1 cellular context compared by ENCODE assay signal in the genomic region with DNA sequence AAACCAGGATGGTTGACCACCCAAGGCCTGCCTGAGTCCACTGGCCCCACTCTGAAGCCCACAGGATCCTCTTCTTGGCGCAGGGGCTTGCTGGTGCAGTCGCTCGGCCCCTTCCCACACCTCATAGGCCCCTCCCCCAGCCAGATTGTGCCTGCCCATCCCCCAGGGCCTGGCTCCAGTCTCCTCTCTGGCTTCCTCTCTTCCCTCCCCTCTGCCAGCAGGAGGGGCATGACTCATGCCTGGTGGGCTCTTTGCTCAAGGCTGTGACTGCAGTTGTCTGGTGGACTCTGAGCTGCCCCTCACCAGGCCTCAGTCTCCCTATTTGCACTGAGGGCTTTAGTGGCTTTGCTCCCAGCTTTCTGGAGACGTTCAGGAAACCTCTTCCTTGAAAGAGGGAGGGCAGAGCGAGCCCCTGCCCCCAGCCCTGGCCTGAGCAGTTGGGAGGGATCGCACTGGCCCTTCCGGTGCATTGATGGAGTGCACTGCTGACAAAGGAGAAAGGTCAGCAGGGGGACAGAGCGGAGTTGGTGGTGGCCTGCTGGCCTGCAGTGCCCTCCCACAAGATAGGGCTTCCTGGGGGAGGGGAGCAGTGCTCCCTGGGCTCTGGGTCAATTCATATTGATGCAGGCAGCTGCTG.
A peak's percentile ranks its signal among the peaks of the same experiment; 100 is the strongest.
TF ChIP-seq lines count a peak whose summit lies in the region.

No MANE protein-coding gene starts in this region.

TF ChIP-seq in HepG2, 621 proteins besides CTCF, POLR2A, EP300 and RAD21 (continued from another document and continues in another):
- TF ChIP-seq, protein P1, sequence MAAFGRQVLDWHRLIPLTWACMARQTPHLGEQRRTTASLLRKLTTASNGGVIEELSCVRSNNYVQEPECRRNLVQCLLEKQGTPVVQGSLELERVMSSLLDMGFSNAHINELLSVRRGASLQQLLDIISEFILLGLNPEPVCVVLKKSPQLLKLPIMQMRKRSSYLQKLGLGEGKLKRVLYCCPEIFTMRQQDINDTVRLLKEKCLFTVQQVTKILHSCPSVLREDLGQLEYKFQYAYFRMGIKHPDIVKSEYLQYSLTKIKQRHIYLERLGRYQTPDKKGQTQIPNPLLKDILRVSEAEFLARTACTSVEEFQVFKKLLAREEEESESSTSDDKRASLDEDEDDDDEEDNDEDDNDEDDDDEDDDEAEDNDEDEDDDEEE (CRISPR knock-in tag; IDR thresholded peaks at IDR 0.05), result no peak
- no peak for TF ChIP-seq DPF2 (CRISPR knock-in tag; IDR thresholded peaks at IDR 0.05; ENCODE audit: borderline replicate concordance, low read depth)
- no peak for TF ChIP-seq HOXA9 (CRISPR knock-in tag; IDR thresholded peaks at IDR 0.05; ENCODE audit: borderline replicate concordance)
- no peak; the same call in 1 of the 2 replicates for TF ChIP-seq TRIM24 (CRISPR knock-in tag; IDR thresholded peaks at IDR 0.05)
- TF ChIP-seq, protein P2, sequence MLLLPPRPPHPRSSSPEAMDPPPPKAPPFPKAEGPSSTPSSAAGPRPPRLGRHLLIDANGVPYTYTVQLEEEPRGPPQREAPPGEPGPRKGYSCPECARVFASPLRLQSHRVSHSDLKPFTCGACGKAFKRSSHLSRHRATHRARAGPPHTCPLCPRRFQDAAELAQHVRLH (CRISPR knock-in tag; IDR thresholded peaks at IDR 0.05; ENCODE audit: borderline replicate concordance, low read depth), result no peak; the same call in 1 of the 2 replicates
- TF ChIP-seq, protein P3, sequence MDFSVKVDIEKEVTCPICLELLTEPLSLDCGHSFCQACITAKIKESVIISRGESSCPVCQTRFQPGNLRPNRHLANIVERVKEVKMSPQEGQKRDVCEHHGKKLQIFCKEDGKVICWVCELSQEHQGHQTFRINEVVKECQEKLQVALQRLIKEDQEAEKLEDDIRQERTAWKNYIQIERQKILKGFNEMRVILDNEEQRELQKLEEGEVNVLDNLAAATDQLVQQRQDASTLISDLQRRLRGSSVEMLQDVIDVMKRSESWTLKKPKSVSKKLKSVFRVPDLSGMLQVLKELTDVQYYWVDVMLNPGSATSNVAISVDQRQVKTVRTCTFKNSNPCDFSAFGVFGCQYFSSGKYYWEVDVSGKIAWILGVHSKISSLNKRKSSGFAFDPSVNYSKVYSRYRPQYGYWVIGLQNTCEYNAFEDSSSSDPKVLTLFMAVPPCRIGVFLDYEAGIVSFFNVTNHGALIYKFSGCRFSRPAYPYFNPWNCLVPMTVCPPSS (IDR thresholded peaks at IDR 0.05), result no peak
- TF ChIP-seq XRCC5 (optimal IDR thresholded peaks at IDR 0.05; ENCODE audit: low read length), result peak; percentile 45
- no peak for TF ChIP-seq SATB2 (CRISPR knock-in tag; IDR thresholded peaks at IDR 0.05)
- no peak for TF ChIP-seq PAF1 (CRISPR knock-in tag; IDR thresholded peaks at IDR 0.05)
- 0 out of 2 replicates have a peak, but pooled peaks have one; percentile 30 for TF ChIP-seq ZNF776 (CRISPR knock-in tag; IDR thresholded peaks at IDR 0.05)
- TF ChIP-seq, protein P4, sequence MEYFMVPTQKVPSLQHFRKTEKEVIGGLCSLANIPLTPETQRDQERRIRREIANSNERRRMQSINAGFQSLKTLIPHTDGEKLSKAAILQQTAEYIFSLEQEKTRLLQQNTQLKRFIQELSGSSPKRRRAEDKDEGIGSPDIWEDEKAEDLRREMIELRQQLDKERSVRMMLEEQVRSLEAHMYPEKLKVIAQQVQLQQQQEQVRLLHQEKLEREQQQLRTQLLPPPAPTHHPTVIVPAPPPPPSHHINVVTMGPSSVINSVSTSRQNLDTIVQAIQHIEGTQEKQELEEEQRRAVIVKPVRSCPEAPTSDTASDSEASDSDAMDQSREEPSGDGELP (IDR thresholded peaks at IDR 0.05; ENCODE audit: borderline replicate concordance, low read depth), result 0 out of 2 replicates have a peak, but pooled peaks have one; percentile 18
- TF ChIP-seq ZKSCAN5 (CRISPR knock-in tag; IDR thresholded peaks at IDR 0.05), result no peak
- TF ChIP-seq SRSF4 (IDR thresholded peaks at IDR 0.05; ENCODE audit: low read depth, low read length, poor library complexity, severe bottlenecking), result no peak
- TF ChIP-seq ZNF547 (CRISPR knock-in tag; IDR thresholded peaks at IDR 0.05), result no peak
- TF ChIP-seq, protein P5, sequence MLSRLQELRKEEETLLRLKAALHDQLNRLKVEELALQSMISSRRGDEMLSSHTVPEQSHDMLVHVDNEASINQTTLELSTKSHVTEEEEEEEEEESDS (CRISPR knock-in tag; IDR thresholded peaks at IDR 0.05; ENCODE audit: borderline replicate concordance), result no peak
- TF ChIP-seq ZNF468 (CRISPR knock-in tag; IDR thresholded peaks at IDR 0.05), result no peak
- no peak for TF ChIP-seq TSC22D2 (CRISPR knock-in tag; IDR thresholded peaks at IDR 0.05; ENCODE audit: borderline replicate concordance)
- TF ChIP-seq, protein P6, sequence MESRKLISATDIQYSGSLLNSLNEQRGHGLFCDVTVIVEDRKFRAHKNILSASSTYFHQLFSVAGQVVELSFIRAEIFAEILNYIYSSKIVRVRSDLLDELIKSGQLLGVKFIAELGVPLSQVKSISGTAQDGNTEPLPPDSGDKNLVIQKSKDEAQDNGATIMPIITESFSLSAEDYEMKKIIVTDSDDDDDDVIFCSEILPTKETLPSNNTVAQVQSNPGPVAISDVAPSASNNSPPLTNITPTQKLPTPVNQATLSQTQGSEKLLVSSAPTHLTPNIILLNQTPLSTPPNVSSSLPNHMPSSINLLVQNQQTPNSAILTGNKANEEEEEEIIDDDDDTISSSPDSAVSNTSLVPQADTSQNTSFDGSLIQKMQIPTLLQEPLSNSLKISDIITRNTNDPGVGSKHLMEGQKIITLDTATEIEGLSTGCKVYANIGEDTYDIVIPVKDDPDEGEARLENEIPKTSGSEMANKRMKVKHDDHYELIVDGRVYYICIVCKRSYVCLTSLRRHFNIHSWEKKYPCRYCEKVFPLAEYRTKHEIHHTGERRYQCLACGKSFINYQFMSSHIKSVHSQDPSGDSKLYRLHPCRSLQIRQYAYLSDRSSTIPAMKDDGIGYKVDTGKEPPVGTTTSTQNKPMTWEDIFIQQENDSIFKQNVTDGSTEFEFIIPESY (CRISPR knock-in tag; IDR thresholded peaks at IDR 0.05), result peak; percentile 40
- no peak for TF ChIP-seq PTBP1 (IDR thresholded peaks at IDR 0.05; ENCODE audit: low read depth, low read length, poor library complexity, severe bottlenecking)
- no peak for TF ChIP-seq ZNF614 (CRISPR knock-in tag; IDR thresholded peaks at IDR 0.05; ENCODE audit: borderline replicate concordance)
- TF ChIP-seq, protein P7, sequence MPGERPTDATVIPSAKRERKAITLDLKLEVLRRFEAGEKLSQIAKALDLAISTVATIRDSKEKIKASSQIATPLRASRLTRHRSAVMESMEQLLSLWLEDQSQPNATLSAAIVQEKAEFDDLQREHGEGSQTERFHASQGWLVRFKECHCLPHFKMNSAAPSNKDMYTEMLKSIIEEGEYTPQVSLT (CRISPR knock-in tag; IDR thresholded peaks at IDR 0.05; ENCODE audit: borderline replicate concordance, low read depth), result no peak
- peak; percentile 97 for TF ChIP-seq ZNF441 (CRISPR knock-in tag; IDR thresholded peaks at IDR 0.05; ENCODE audit: borderline replicate concordance)
- no peak for TF ChIP-seq ZNF432 (CRISPR knock-in tag; IDR thresholded peaks at IDR 0.05; ENCODE audit: borderline replicate concordance)
- 0 out of 2 replicates have a peak, but pooled peaks have one; percentile 44 for TF ChIP-seq SPEN (CRISPR knock-in tag; IDR thresholded peaks at IDR 0.05; ENCODE audit: low read depth)
- TF ChIP-seq, protein P8, sequence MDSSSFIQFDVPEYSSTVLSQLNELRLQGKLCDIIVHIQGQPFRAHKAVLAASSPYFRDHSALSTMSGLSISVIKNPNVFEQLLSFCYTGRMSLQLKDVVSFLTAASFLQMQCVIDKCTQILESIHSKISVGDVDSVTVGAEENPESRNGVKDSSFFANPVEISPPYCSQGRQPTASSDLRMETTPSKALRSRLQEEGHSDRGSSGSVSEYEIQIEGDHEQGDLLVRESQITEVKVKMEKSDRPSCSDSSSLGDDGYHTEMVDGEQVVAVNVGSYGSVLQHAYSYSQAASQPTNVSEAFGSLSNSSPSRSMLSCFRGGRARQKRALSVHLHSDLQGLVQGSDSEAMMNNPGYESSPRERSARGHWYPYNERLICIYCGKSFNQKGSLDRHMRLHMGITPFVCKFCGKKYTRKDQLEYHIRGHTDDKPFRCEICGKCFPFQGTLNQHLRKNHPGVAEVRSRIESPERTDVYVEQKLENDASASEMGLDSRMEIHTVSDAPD (CRISPR knock-in tag; IDR thresholded peaks at IDR 0.05), result no peak
- no peak for TF ChIP-seq ZFY (CRISPR knock-in tag; IDR thresholded peaks at IDR 0.05)
- TF ChIP-seq HNRNPLL (IDR thresholded peaks at IDR 0.05; ENCODE audit: low read depth, low read length, poor library complexity, severe bottlenecking), result peak; percentile 18
- TF ChIP-seq, protein P9, sequence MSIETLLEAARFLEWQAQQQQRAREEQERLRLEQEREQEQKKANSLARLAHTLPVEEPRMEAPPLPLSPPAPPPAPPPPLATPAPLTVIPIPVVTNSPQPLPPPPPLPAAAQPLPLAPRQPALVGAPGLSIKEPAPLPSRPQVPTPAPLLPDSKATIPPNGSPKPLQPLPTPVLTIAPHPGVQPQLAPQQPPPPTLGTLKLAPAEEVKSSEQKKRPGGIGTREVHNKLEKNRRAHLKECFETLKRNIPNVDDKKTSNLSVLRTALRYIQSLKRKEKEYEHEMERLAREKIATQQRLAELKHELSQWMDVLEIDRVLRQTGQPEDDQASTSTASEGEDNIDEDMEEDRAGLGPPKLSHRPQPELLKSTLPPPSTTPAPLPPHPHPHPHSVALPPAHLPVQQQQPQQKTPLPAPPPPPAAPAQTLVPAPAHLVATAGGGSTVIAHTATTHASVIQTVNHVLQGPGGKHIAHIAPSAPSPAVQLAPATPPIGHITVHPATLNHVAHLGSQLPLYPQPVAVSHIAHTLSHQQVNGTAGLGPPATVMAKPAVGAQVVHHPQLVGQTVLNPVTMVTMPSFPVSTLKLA (IDR thresholded peaks at IDR 0.05), result no peak
- no peak for TF ChIP-seq MAZ (IDR thresholded peaks at IDR 0.05; ENCODE audit: borderline replicate concordance, low read depth, low read length)
- 0 out of 2 replicates have a peak, but pooled peaks have one; percentile 35 for TF ChIP-seq MAZ (CRISPR knock-in tag; IDR thresholded peaks at IDR 0.05; ENCODE audit: low read depth)
- no peak for TF ChIP-seq ARNT (IDR thresholded peaks at IDR 0.05)
- TF ChIP-seq SIN3A (IDR thresholded peaks at IDR 0.05; ENCODE audit: borderline replicate concordance, low read depth, low read length), result no peak
- TF ChIP-seq MAFF (IDR thresholded peaks at IDR 0.05; ENCODE audit: low read depth, low read length), result no peak
- TF ChIP-seq, protein P10, sequence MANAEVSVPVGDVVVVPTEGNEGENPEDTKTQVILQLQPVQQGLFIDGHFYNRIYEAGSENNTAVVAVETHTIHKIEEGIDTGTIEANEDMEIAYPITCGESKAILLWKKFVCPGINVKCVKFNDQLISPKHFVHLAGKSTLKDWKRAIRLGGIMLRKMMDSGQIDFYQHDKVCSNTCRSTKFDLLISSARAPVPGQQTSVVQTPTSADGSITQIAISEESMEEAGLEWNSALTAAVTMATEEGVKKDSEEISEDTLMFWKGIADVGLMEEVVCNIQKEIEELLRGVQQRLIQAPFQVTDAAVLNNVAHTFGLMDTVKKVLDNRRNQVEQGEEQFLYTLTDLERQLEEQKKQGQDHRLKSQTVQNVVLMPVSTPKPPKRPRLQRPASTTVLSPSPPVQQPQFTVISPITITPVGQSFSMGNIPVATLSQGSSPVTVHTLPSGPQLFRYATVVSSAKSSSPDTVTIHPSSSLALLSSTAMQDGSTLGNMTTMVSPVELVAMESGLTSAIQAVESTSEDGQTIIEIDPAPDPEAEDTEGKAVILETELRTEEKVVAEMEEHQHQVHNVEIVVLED (CRISPR knock-in tag; IDR thresholded peaks at IDR 0.05; ENCODE audit: borderline replicate concordance), result no peak
- TF ChIP-seq ZNF670 (CRISPR knock-in tag; IDR thresholded peaks at IDR 0.05; ENCODE audit: borderline replicate concordance), result no peak
- TF ChIP-seq NCOA2 (CRISPR knock-in tag; IDR thresholded peaks at IDR 0.05), result peak; percentile 33; the same call in 1 of the 2 replicates
- TF ChIP-seq JDP2 (CRISPR knock-in tag; IDR thresholded peaks at IDR 0.05; ENCODE audit: borderline replicate concordance), result no peak
- no peak for TF ChIP-seq ZNF10 (CRISPR knock-in tag; IDR thresholded peaks at IDR 0.05; ENCODE audit: borderline replicate concordance, low read depth)
- no peak for TF ChIP-seq TOE1 (CRISPR knock-in tag; IDR thresholded peaks at IDR 0.05)
- TF ChIP-seq RBM22 (optimal IDR thresholded peaks at IDR 0.05; ENCODE audit: low read length), result peak; percentile 75
- peak; percentile 21; the same call in 1 of the 2 replicates for TF ChIP-seq ERF (CRISPR knock-in tag; IDR thresholded peaks at IDR 0.05)
- no peak for TF ChIP-seq ZFP36L1 (CRISPR knock-in tag; IDR thresholded peaks at IDR 0.05)
- TF ChIP-seq, protein P11, sequence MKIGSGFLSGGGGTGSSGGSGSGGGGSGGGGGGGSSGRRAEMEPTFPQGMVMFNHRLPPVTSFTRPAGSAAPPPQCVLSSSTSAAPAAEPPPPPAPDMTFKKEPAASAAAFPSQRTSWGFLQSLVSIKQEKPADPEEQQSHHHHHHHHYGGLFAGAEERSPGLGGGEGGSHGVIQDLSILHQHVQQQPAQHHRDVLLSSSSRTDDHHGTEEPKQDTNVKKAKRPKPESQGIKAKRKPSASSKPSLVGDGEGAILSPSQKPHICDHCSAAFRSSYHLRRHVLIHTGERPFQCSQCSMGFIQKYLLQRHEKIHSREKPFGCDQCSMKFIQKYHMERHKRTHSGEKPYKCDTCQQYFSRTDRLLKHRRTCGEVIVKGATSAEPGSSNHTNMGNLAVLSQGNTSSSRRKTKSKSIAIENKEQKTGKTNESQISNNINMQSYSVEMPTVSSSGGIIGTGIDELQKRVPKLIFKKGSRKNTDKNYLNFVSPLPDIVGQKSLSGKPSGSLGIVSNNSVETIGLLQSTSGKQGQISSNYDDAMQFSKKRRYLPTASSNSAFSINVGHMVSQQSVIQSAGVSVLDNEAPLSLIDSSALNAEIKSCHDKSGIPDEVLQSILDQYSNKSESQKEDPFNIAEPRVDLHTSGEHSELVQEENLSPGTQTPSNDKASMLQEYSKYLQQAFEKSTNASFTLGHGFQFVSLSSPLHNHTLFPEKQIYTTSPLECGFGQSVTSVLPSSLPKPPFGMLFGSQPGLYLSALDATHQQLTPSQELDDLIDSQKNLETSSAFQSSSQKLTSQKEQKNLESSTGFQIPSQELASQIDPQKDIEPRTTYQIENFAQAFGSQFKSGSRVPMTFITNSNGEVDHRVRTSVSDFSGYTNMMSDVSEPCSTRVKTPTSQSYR (CRISPR knock-in tag; IDR thresholded peaks at IDR 0.05; ENCODE audit: borderline replicate concordance), result peak; percentile 94
- TF ChIP-seq MBD4 (IDR thresholded peaks at IDR 0.05; ENCODE audit: borderline replicate concordance, low read length), result no peak
- no peak for TF ChIP-seq ZNF510 (CRISPR knock-in tag; IDR thresholded peaks at IDR 0.05; ENCODE audit: low read depth)
- no peak for TF ChIP-seq ZBTB7A (CRISPR knock-in tag; IDR thresholded peaks at IDR 0.05)
- TF ChIP-seq KLF9 (CRISPR knock-in tag; IDR thresholded peaks at IDR 0.05; ENCODE audit: low read depth), result no peak
- TF ChIP-seq CBX2 (IDR thresholded peaks at IDR 0.05; ENCODE audit: low read depth, low read length), result no peak
- no peak for TF ChIP-seq CBX2 (CRISPR knock-in tag; IDR thresholded peaks at IDR 0.05; ENCODE audit: low read depth)
- TF ChIP-seq, protein P12, sequence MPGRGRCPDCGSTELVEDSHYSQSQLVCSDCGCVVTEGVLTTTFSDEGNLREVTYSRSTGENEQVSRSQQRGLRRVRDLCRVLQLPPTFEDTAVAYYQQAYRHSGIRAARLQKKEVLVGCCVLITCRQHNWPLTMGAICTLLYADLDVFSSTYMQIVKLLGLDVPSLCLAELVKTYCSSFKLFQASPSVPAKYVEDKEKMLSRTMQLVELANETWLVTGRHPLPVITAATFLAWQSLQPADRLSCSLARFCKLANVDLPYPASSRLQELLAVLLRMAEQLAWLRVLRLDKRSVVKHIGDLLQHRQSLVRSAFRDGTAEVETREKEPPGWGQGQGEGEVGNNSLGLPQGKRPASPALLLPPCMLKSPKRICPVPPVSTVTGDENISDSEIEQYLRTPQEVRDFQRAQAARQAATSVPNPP (CRISPR knock-in tag; IDR thresholded peaks at IDR 0.05), result no peak
- TF ChIP-seq SAFB2 (CRISPR knock-in tag; IDR thresholded peaks at IDR 0.05; ENCODE audit: borderline replicate concordance, low read depth), result no peak
